In the genomic region with DNA sequence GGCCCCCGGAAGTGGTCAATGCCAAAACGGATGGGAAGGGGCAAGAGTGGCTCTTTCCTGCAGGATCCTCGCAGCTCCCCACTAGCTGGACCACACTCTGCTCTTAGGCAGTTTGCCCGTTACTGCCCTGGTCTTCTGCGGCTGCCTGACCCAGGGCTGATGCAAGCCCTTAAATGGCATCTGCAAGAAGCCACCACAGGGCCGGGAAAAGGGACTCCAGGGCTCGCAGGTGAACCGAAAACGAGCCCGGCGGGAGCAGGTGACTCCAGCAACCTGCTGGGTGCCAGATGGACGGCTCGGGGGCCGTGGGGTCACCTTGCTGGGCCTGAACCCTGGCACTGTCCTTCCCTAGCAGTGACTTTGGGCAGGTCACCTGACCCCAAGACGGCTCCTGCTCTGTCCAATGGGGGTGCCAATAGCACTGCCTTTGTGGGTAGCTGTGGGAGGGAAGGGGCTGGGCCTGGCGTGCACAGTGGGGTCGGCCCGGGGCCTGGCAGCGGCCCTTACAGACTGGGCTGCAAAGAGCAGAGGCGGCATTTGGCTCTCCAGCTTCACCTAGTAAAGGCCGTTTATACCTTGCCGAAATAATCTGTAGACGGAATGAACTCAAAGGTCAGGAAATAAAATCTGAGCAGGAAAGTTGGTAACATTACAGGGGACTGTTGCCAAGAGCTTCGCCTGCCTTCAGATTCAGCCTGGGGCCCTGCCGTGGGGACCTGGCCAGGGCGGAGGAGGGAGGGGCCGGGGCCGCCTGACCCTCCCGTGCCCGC, we compare ENCODE assay signal across 8 cellular contexts. TPM values are rescaled to one million over a fixed set of nuclear protein-coding genes. Genes with fewer than 3 reads are reported as not detected.
DNase-seq lines count a peak whose midpoint lies in the region; ATAC-seq and TF ChIP-seq lines count a peak whose summit lies in the region.

No MANE protein-coding gene starts in this region.

- H3K27ac ChIP-seq in RWPE1 (peak overlapping the region; percentile 97), endodermal cell (ENCODE audit: low read depth, low read length) (peak overlapping the region; percentile 44)

- H3K36me3 Mint-ChIP-seq in endodermal cell (ENCODE audit: low read depth) = peaks cover 14% of the 10 kb centered on the region
- peaks cover 4% of the 10 kb centered on the region for H3K36me3 Mint-ChIP-seq in nephron (ENCODE audit: low read depth)

- H3K4me3 ChIP-seq in GM12865 (ENCODE audit: low read depth, low read length) (peak overlapping the region; percentile 82), endodermal cell (ENCODE audit: low read length) (peak overlapping the region; percentile 85)

- H3K27me3 ChIP-seq in endodermal cell (ENCODE audit: control insufficient read depth, insufficient read depth, low read length, poor library complexity, severe bottlenecking) = no peaks in the 10 kb centered on the region

- TF ChIP-seq CTCF in GM12865 (IDR thresholded peaks at IDR 0.05; ENCODE audit: insufficient read depth, low read depth, low read length, missing control alignments) = no peak
- no peak for TF ChIP-seq CTCF in RWPE1 (conservative IDR thresholded peaks at IDR 0.05; ENCODE audit: low read depth)
- TF ChIP-seq CTCF in endodermal cell (conservative IDR thresholded peaks at IDR 0.05) = no peak
- no peak for TF ChIP-seq CTCF in nephron (IDR thresholded peaks at IDR 0.05; ENCODE audit: unreplicated experiment in 3 of 3)

- H3K9me3 Mint-ChIP-seq in endodermal cell (no peaks in the 10 kb centered on the region), nephron (no peaks in the 10 kb centered on the region)

- peak overlapping the region; percentile 71 for H3K4me3 Mint-ChIP-seq in endodermal cell
- H3K4me3 Mint-ChIP-seq in nephron = peak overlapping the region; percentile 78 to 90 (median 88)

- no peak overlapping the region for H3K27ac Mint-ChIP-seq in endodermal cell
- H3K27ac Mint-ChIP-seq in nephron = peak overlapping the region in 2 of 3 experiments; percentile 84 to 91

- H3K36me3 ChIP-seq in endodermal cell (ENCODE audit: control insufficient read depth, insufficient read depth, low read length) = peaks cover 7% of the 10 kb centered on the region

- H3K27me3 Mint-ChIP-seq in endodermal cell (ENCODE audit: insufficient read depth) = peaks cover 3% of the 10 kb centered on the region
- peaks cover 3% of the 10 kb centered on the region for H3K27me3 Mint-ChIP-seq in nephron (ENCODE audit: low read depth)

- WGBS in endodermal cell (ENCODE audit: insufficient coverage in 1 of 2, insufficient read length in 1 of 2), 2 experiments = 54 to 60% methylated on average over 17 to 30 of the region's 30 CpGs

- peak; percentile 72 for DNase-seq in GM12865 (ENCODE audit: low read depth)
- no peak for DNase-seq in RWPE1 (ENCODE audit: low spot score)
- no peak for DNase-seq in endodermal cell
- no peak for DNase-seq in SK-N-DZ (ENCODE audit: low spot score)
- DNase-seq in HK-2 (ENCODE audit: unreplicated experiment) = no peak

- POLR2A ChIA-PET in RWPE1 (lab: Yijun Ruan, JAX; ENCODE audit: low non-redundant PET) = interaction anchor here (0.7 to 2.3 kb wide), 7 partner anchors 9 to 65 kb away, joined by 3 to 12 read pairs (median 5); a partner anchor contains a TSS

- peak; percentile 1 for ATAC-seq in HG02571 (IDR thresholded peaks at IDR 0.05; ENCODE audit: unreplicated experiment)
- ATAC-seq in activated CD4-positive, CD25-positive, alpha-beta regulatory T cell treated with anti-CD3 and anti-CD28 coated beads, Interleukin-2, amount 50 U/mL, for 24 hours = no peak

- H3K4me1 Mint-ChIP-seq in endodermal cell (no peaks in the 10 kb centered on the region), nephron (peaks cover 11% of the 10 kb centered on the region)

- peaks cover 3% of the 10 kb centered on the region for H3K4me1 ChIP-seq in endodermal cell (ENCODE audit: control insufficient read depth, insufficient read depth, low read length)

- CTCF ChIA-PET in RWPE1 (lab: Yijun Ruan, JAX) = interaction anchor here (0.6 to 1.2 kb wide), 5 partner anchors 8 to 208 kb away, joined by 3 to 6 read pairs (median 5); a partner anchor contains a TSS

- H3K9me3 ChIP-seq in endodermal cell (ENCODE audit: control insufficient read depth, low read length) = no peaks in the 10 kb centered on the region

- H3K9ac ChIP-seq in endodermal cell (ENCODE audit: extremely low read depth, low read length, poor library complexity, severe bottlenecking) = peak overlapping the region; percentile 55

RNA-seq across cellular contexts. Expression of a gene that starts 1.2 kb away (rescaled TPM):
- 10 to 100 TPM; 56.4 to 58.4 TPM for total RNA-seq in endodermal cell
- 28.9 TPM for polyA plus RNA-seq in endodermal cell (2013, experiment 1 of 2)
- 28.8 TPM for polyA plus RNA-seq in endodermal cell (2013, experiment 2 of 2)
- polyA plus RNA-seq in SK-N-DZ (2014; cell fraction: cytosol; rRNA removed) = 18.3 and 20.8 TPM in 2 replicates
- 20.0 and 24.9 TPM in 2 replicates for polyA plus RNA-seq in SK-N-DZ (2014; cell fraction: nucleus; rRNA removed)

RNA-seq across cellular contexts. Expression of a gene that starts 22.4 kb away (rescaled TPM):
- total RNA-seq in endodermal cell = 10 to 100 TPM; 12.4 to 16.7 TPM
- 6.4 TPM for polyA plus RNA-seq in endodermal cell (2013, experiment 1 of 2)
- polyA plus RNA-seq in endodermal cell (2013, experiment 2 of 2) = 6.8 TPM
- not detected in 2 replicates for polyA plus RNA-seq in SK-N-DZ (2014; cell fraction: cytosol; rRNA removed)
- polyA plus RNA-seq in SK-N-DZ (2014; cell fraction: nucleus; rRNA removed) = not detected in 2 replicates
